9 cellular contexts compared by ENCODE assay signal in the genomic region with DNA sequence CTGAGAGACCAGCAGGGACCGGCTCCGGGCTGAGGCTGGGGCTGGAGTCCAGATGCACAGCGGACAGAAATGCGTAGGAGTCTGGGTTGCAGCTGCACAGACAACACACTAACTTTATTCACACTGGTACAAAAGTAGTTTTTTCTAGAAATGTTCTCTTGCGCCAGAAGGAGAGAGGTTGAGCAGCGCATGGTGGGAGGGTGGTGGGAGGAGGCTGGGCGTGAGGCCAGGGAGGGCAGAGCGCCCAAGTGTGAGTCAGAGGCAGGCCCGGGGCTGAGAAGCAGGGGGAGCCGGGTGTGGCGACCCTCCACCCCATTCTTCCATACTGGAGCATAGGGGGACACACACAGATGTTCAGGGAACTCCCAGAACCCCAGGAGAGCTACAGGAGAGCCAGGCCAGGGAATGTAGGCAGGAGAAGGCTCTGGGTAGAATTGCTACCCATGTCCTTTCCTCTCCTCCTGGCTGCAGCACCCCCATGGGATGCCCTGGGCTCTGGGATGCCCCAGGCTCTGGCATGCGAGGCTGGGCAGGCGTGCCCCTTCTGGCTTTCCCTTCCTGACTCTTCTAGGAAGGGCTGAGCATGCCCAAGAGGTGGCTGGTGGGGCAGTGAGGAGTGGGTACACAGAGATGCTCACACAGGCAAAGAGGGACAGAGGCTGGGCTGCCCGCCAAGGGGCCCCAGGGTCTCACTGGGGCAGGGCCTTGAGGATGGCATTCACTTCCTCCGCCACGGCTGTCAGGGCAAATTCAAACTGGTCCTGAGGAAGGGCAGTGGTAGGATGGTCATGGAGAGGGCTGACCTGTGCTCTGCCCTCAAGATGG. TPM values are rescaled to one million over a fixed set of nuclear protein-coding genes. Genes with fewer than 3 reads are reported as not detected.
DNase-seq lines count a peak whose midpoint lies in the region; ATAC-seq and TF ChIP-seq lines count a peak whose summit lies in the region.
"Had no signal": no experiment of that assay in that cellular context is flagged by ENCODE, and none has a peak within 500 bp of the region (broad histone marks: within the 10 kb centered on the region; RNA-seq: fewer than 3 reads in every experiment).

No MANE protein-coding gene starts in this region.

- H3K4ac ChIP-seq in H9 (ENCODE audit: low read depth, low read length): no peak overlapping the region

- H4K20me1 ChIP-seq in H9 (ENCODE audit: control insufficient read depth, insufficient read depth, insufficient read length): no peaks in the 10 kb centered on the region

- no peak overlapping the region for H2BK20ac ChIP-seq in H9 (ENCODE audit: low read depth, low read length, poor library complexity, severe bottlenecking)

- H3K56ac ChIP-seq in H9 (ENCODE audit: insufficient read length, low read depth, low read length): no peak overlapping the region

- no peaks in the 10 kb centered on the region for H3K79me1 ChIP-seq in H9 (ENCODE audit: insufficient read depth, low read depth, low read length, poor library complexity, severe bottlenecking)

- no peak overlapping the region for H4K91ac ChIP-seq in H9 (ENCODE audit: insufficient read length, low read depth, low read length)

- H3K14ac ChIP-seq in H9 (ENCODE audit: insufficient read depth, low read length): no peak overlapping the region

- H3K27ac ChIP-seq in substantia nigra (ENCODE audit: low read depth, low read length, poor library complexity, severe bottlenecking) (peak overlapping the region; percentile 94), H9 (ENCODE audit: insufficient read length, low read depth, low read length) (no peak overlapping the region)

- no peak for ATAC-seq in activated T-cell treated with anti-CD3 and anti-CD28 coated beads, Interleukin-2, amount 50 U/mL, for 72 hours (replicated peaks in 1 of 2)
- no peak for ATAC-seq in HG02938 (IDR thresholded peaks at IDR 0.05; ENCODE audit: unreplicated experiment)

- no peak overlapping the region for H2AK5ac ChIP-seq in H9 (ENCODE audit: insufficient read length, low read length)

- H3K9ac ChIP-seq in H9 (ENCODE audit: extremely low read depth, insufficient read length, low read length): no peak overlapping the region

- H3K23ac ChIP-seq in H9 (ENCODE audit: insufficient read length, low read depth, low read length): no peak overlapping the region

- H3K27me3 ChIP-seq in H9 (ENCODE audit: insufficient read depth, low read length): no peaks in the 10 kb centered on the region

- peak overlapping the region; percentile 79 for H3K27ac Mint-ChIP-seq in HFFc6
- no peak overlapping the region for H3K27ac Mint-ChIP-seq in activated T-cell treated with anti-CD3 and anti-CD28 coated beads, Interleukin-2, amount 50 U/mL, for 72 hours
- no peak overlapping the region for H3K27ac Mint-ChIP-seq in H9

- no peak overlapping the region for H4K8ac ChIP-seq in H9 (replicated peaks; ENCODE audit: insufficient read length, low read depth, low read length)

- H3K9me3 Mint-ChIP-seq in HFFc6: no peaks in the 10 kb centered on the region
- H3K9me3 Mint-ChIP-seq in activated T-cell treated with anti-CD3 and anti-CD28 coated beads, Interleukin-2, amount 50 U/mL, for 72 hours: no peaks in the 10 kb centered on the region
- peaks cover 2% of the 10 kb centered on the region in 2 experiments; a peak in 1 of 5 replicates for H3K9me3 Mint-ChIP-seq in H9
- H3K9me3 Mint-ChIP-seq: naive B cell had no signal

- H3K27me3 Mint-ChIP-seq in HFFc6 (ENCODE audit: insufficient read depth) (peaks cover 9% of the 10 kb centered on the region), H9 (ENCODE audit: low read depth) (peaks cover 26% of the 10 kb centered on the region)
- no peaks in the 10 kb centered on the region for H3K27me3 Mint-ChIP-seq in activated T-cell treated with anti-CD3 and anti-CD28 coated beads, Interleukin-2, amount 50 U/mL, for 72 hours (ENCODE audit: low read depth)
- H3K27me3 Mint-ChIP-seq: naive B cell had no signal

- DNase-seq in HFFc6: peak; percentile 79
- DNase-seq in astrocyte of the hippocampus (ENCODE audit: low read depth, low spot score): peak; percentile 96
- DNase-seq in hepatic stellate cell (ENCODE audit: low spot score): peak; percentile 90
- DNase-seq in substantia nigra (lab: John Stamatoyannopoulos, UW): peak in 48 of 49 donors; percentile 45 to 96 (median 82)
- no peak for DNase-seq in activated T-cell treated with anti-CD3 and anti-CD28 coated beads, Interleukin-2, amount 50 U/mL, for 72 hours
- no peak for DNase-seq in H9
- no peak for DNase-seq in GM10266 (ENCODE audit: extremely low spot score)
- DNase-seq: naive B cell had no signal

- no peak overlapping the region for H3K18ac ChIP-seq in H9 (ENCODE audit: insufficient read length, low read depth, low read length)

- H3K23me2 ChIP-seq in H9 (ENCODE audit: insufficient read length, low read depth, low read length, poor library complexity, severe bottlenecking): peaks cover 6% of the 10 kb centered on the region

- TF ChIP-seq CTCF in HFFc6 (IDR thresholded peaks at IDR 0.05) (no peak), H9 (conservative IDR thresholded peaks at IDR 0.05) (no peak), GM10266 (IDR thresholded peaks at IDR 0.05; ENCODE audit: control insufficient read depth, insufficient read depth, low read depth, missing control alignments) (no peak)

- no peak overlapping the region for H2AFZ ChIP-seq in H9 (ENCODE audit: low read length)

- no peak overlapping the region for H3T11ph ChIP-seq in H9 (ENCODE audit: low read length)

- no peaks in the 10 kb centered on the region; the same call in 1 of the 2 replicates for H3K4me1 ChIP-seq in H9 (ENCODE audit: insufficient read depth, low read length)

- H3K4me3 Mint-ChIP-seq in HFFc6: peak overlapping the region; percentile 49
- no peak overlapping the region for H3K4me3 Mint-ChIP-seq in activated T-cell treated with anti-CD3 and anti-CD28 coated beads, Interleukin-2, amount 50 U/mL, for 72 hours
- no peak overlapping the region for H3K4me3 Mint-ChIP-seq in H9
- H3K4me3 Mint-ChIP-seq: naive B cell had no signal

- H4K5ac ChIP-seq in H9 (ENCODE audit: insufficient read length, low read depth, low read length): no peak overlapping the region

- no peaks in the 10 kb centered on the region for H3K9me3 ChIP-seq in H9 (ENCODE audit: control insufficient read depth, low read depth, low read length)

- H3K36me3 Mint-ChIP-seq in HFFc6 (ENCODE audit: low read depth): no peaks in the 10 kb centered on the region; the same call in 1 of the 2 replicates
- H3K36me3 Mint-ChIP-seq in activated T-cell treated with anti-CD3 and anti-CD28 coated beads, Interleukin-2, amount 50 U/mL, for 72 hours (ENCODE audit: insufficient read depth in 2 of 2): peaks cover 0 to 3% of the 10 kb centered on the region in 2 donors
- H3K36me3 Mint-ChIP-seq in H9 (ENCODE audit: insufficient read depth in 1 of 3, low read depth in 3 of 3): peaks cover 0 to 4% (median 2%) of the 10 kb centered on the region in 3 experiments; a peak in 2 of 7 replicates

- no peak overlapping the region for H2BK120ac ChIP-seq in H9 (ENCODE audit: low read depth, low read length, poor library complexity, severe bottlenecking)

- no peak overlapping the region for H2BK5ac ChIP-seq in H9 (ENCODE audit: insufficient read length, low read length)

- H3K4me1 Mint-ChIP-seq in HFFc6 (ENCODE audit: low read depth): peaks cover 24% of the 10 kb centered on the region
- peaks cover 10% of the 10 kb centered on the region for H3K4me1 Mint-ChIP-seq in activated T-cell treated with anti-CD3 and anti-CD28 coated beads, Interleukin-2, amount 50 U/mL, for 72 hours (ENCODE audit: low read depth)
- peaks cover 14 to 20% of the 10 kb centered on the region in 2 experiments for H3K4me1 Mint-ChIP-seq in H9

- no peak overlapping the region for H2BK15ac ChIP-seq in H9 (ENCODE audit: low read depth, low read length)

- H3K4me2 ChIP-seq in H9 (ENCODE audit: insufficient read depth, insufficient read length, low read length): no peak overlapping the region

- WGBS in H9 (ENCODE audit: extremely low coverage, insufficient read length, low lambda C conversion rate): no CpG with 5 or more reads among the region's 16 CpGs

- no peak overlapping the region for H2BK12ac ChIP-seq in H9 (ENCODE audit: insufficient read length, low read depth, low read length)

- H3K79me2 ChIP-seq in H9 (ENCODE audit: insufficient read depth, low read length): no peaks in the 10 kb centered on the region

RNA-seq across cellular contexts. Expression of a gene that starts 10.6 kb away (rescaled TPM):
- total RNA-seq in HFFc6 (2021; fragmentation: NEBNext Ultra II Directional; extraction: Animal tissue kit (Norgen Biotek cat#: 25700)): 10 to 100 TPM; 39.7 to 45.4 (median 41.5) TPM
- total RNA-seq in activated T-cell treated with anti-CD3 and anti-CD28 coated beads, Interleukin-2, amount 50 U/mL, for 72 hours: 10 to 100 TPM; 71.1 to 88.1 TPM
- 32.0 and 34.1 TPM in 2 replicates for total RNA-seq in H9 (2021)

RNA-seq across cellular contexts. Expression of a gene that starts 19.5 kb away (rescaled TPM):
- 10 to 100 TPM in 5 of 6 experiments, 1 to 10 TPM in 1; 5.2 to 18.3 (median 15.2) TPM for total RNA-seq in HFFc6 (2021; fragmentation: NEBNext Ultra II Directional; extraction: Animal tissue kit (Norgen Biotek cat#: 25700))
- total RNA-seq in activated T-cell treated with anti-CD3 and anti-CD28 coated beads, Interleukin-2, amount 50 U/mL, for 72 hours: 1 to 10 TPM; 1.7 to 2.5 TPM
- 6.3 and 6.5 TPM in 2 replicates for total RNA-seq in H9 (2021)

RNA-seq across cellular contexts. Expression of a gene that starts 36.0 kb away (rescaled TPM):
- 10 to 100 TPM; 40.4 to 66.3 (median 48.2) TPM for total RNA-seq in HFFc6 (2021; fragmentation: NEBNext Ultra II Directional; extraction: Animal tissue kit (Norgen Biotek cat#: 25700))
- total RNA-seq in activated T-cell treated with anti-CD3 and anti-CD28 coated beads, Interleukin-2, amount 50 U/mL, for 72 hours: 10 to 100 TPM; 82.0 to 99.8 TPM
- total RNA-seq in H9 (2021): 25.5 and 27.2 TPM in 2 replicates

RNA-seq across cellular contexts. Expression of a gene that starts 36.7 kb away (rescaled TPM):
- total RNA-seq in HFFc6 (2021; fragmentation: NEBNext Ultra II Directional; extraction: Animal tissue kit (Norgen Biotek cat#: 25700)): not detected
- not detected for total RNA-seq in activated T-cell treated with anti-CD3 and anti-CD28 coated beads, Interleukin-2, amount 50 U/mL, for 72 hours
- total RNA-seq in H9 (2021): not detected in 2 replicates

RNA-seq across cellular contexts. Expression of a gene that starts 42.8 kb away (rescaled TPM):
- not detected for total RNA-seq in HFFc6 (2021; fragmentation: NEBNext Ultra II Directional; extraction: Animal tissue kit (Norgen Biotek cat#: 25700))
- total RNA-seq in activated T-cell treated with anti-CD3 and anti-CD28 coated beads, Interleukin-2, amount 50 U/mL, for 72 hours: not detected
- total RNA-seq in H9 (2021): not detected in 2 replicates

Comparison
In these comparisons a context has a peak if more than half of its experiments do, and no peak if none do; other contexts are left out.
1. DNase-seq: peak in HFFc6 (single experiment), astrocyte of the hippocampus (single experiment), hepatic stellate cell (single experiment) and substantia nigra (48 of 49); none in activated T-cell treated with anti-CD3 and anti-CD28 coated beads, Interleukin-2, amount 50 U/mL, for 72 hours (0 of 2), H9 (single experiment) and GM10266 (single experiment).